ENCODE assay signal across 22 cellular contexts in genomic region chr4:78665216-78665615, GRCh38.
"Had no signal": no experiment of that assay in that cellular context is flagged by ENCODE, and none has a peak within 500 bp of the region (broad histone marks: within the 10 kb centered on the region; RNA-seq: fewer than 3 reads in every experiment).

No MANE protein-coding gene starts in this region.

- DNase-seq: Karpas-422, KG1, MG63, NCI-H1092, NCI-H1105 treated with DMSO at 0.1 percent for 48 hours, NCI-H1436, NCI-H187, NCI-H2029, NCI-H2081 treated with DMSO at 0.1 percent for 48 hours, NCI-H2171, NCI-H226, NCI-H446, NCI-H510A, NCI-H524 treated with DMSO at 0.1 percent for 48 hours, NCI-H69, NCI-H774, PC-3, Peyer's patch, SHP77 treated with DMSO at 0.1 percent for 48 hours, SJCRH30 had no signal

- ATAC-seq: PC-3, Right ventricle myocardium inferior, SK-N-SH treated with all-trans-retinoic acid at 6 μM for 48 hours had no signal

- H3K27me3 ChIP-seq: MG63, Peyer's patch, SJCRH30 had no signal

- H3K9me3 ChIP-seq: MG63, Peyer's patch, SJCRH30 had no signal

- H3K36me3 ChIP-seq: MG63, Peyer's patch, SJCRH30 had no signal

- H3K4me3 ChIP-seq: MG63, Peyer's patch, SJCRH30 had no signal

- H3K27ac ChIP-seq: Peyer's patch, SJCRH30 had no signal
